16 cellular contexts compared by ENCODE assay signal in the genomic region with DNA sequence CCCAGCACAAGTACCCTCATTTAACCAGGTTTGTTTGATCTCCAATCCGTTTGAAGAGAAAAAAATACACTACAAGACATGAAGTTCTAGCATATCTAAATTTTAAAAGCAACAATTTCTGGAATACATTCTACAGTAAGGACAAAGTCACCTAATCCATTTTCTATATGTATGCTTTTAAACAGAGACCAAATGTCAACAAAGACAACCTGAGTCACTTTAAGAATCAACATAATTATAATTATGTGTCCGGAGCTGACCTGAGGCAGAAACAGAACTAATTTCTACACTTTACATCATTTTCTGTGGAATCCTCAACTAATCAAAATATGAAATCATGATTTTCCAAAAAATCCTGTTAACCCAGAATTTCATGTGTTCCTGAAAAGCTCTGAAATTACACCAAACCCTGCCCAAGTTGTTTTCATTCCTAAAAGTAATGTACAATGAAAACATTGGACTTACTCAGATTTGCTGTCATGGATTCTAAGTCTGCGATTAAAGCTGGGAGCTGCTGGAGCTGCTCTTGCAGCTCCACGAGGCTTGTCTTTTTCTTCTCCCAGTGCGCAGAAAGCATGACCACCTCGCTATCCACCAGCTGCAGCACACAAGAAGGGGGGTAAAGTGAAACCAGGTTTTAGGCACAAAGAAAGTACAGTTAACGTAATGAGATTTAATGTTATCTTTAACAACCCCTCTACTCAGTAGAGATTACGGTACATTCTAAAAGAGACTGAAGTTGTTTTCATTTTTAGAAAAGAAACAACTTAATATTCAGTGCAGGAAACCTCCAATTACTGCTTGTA. TPM values are rescaled to one million over a fixed set of nuclear protein-coding genes. Genes with fewer than 3 reads are reported as not detected.
DNase-seq lines count a peak whose midpoint lies in the region; TF ChIP-seq lines count a peak whose summit lies in the region.
"Had no signal": no experiment of that assay in that cellular context is flagged by ENCODE, and none has a peak within 500 bp of the region (broad histone marks: within the 10 kb centered on the region; RNA-seq: fewer than 3 reads in every experiment).

No MANE protein-coding gene starts in this region.

- H3K79me1 ChIP-seq in trophoblast cell (ENCODE audit: low read length): no peaks in the 10 kb centered on the region

- peaks cover 33 to 71% (median 61%) of the 10 kb centered on the region in 3 donors for H3K4me1 Mint-ChIP-seq in CD8-positive, alpha-beta memory T cell

- H2BK12ac ChIP-seq in trophoblast cell (ENCODE audit: low read length): no peak overlapping the region

- 85% methylated on average over 8 of the region's 8 CpGs for WGBS in SK-N-SH (ENCODE audit: low lambda C conversion rate)
- no CpG with 5 or more reads among the region's 8 CpGs for WGBS in trophoblast cell (ENCODE audit: extremely low coverage, insufficient coverage, insufficient read length)

- H3K79me2 ChIP-seq in SK-N-SH (ENCODE audit: insufficient read depth) (no peaks in the 10 kb centered on the region), trophoblast cell (ENCODE audit: control insufficient read depth, insufficient read depth, low read length, poor library complexity) (no peaks in the 10 kb centered on the region)

- peak overlapping the region; percentile 6 for H3K27ac ChIP-seq in CD8-positive, alpha-beta memory T cell (ENCODE audit: low read depth, low read length)
- no peak overlapping the region for H3K27ac ChIP-seq in SK-N-SH (ENCODE audit: low read depth in 2 of 2, low read length in 1 of 2)
- H3K27ac ChIP-seq in trophoblast cell (ENCODE audit: low read depth, low read length): no peak overlapping the region
- H3K27ac ChIP-seq: adrenal gland, heart left ventricle, HL-60, prostate gland had no signal

- H4K8ac ChIP-seq in trophoblast cell (ENCODE audit: low read depth, low read length): peak overlapping the region; percentile 54

- H3K27me3 Mint-ChIP-seq in CD8-positive, alpha-beta memory T cell: no peaks in the 10 kb centered on the region

- H3K36me3 ChIP-seq in CD8-positive, alpha-beta memory T cell (ENCODE audit: insufficient read depth, low read length): peaks cover 4% of the 10 kb centered on the region
- no peaks in the 10 kb centered on the region for H3K36me3 ChIP-seq in SK-N-SH (replicated peaks in 1 of 2; ENCODE audit: control insufficient read depth in 1 of 2, insufficient read depth in 2 of 2, low read length in 1 of 2)
- H3K36me3 ChIP-seq in trophoblast cell (ENCODE audit: control insufficient read depth in 1 of 2, insufficient read depth in 2 of 2, low read length in 2 of 2): peaks cover 3 to 5% of the 10 kb centered on the region in 2 experiments
- H3K36me3 ChIP-seq: adrenal gland, prostate gland had no signal

- POLR2A ChIA-PET in CD8-positive, alpha-beta memory T cell (lab: Charles Lee): no interaction called here
- POLR2A ChIA-PET in SK-N-SH (lab: Yijun Ruan, JAX): no interaction called here

- H2BK5ac ChIP-seq in trophoblast cell (ENCODE audit: low read depth, low read length, poor library complexity): no peak overlapping the region

- H3K9me3 ChIP-seq in CD8-positive, alpha-beta memory T cell (ENCODE audit: low read length): no peaks in the 10 kb centered on the region
- H3K9me3 ChIP-seq in SK-N-SH (no peaks in the 10 kb centered on the region), trophoblast cell (ENCODE audit: insufficient read depth, low read depth, low read length) (no peaks in the 10 kb centered on the region)
- H3K9me3 ChIP-seq: adrenal gland, heart left ventricle, prostate gland had no signal

- no peak for DNase-seq in CD8-positive, alpha-beta memory T cell
- DNase-seq in SK-N-SH: peak; percentile 32
- peak; percentile 30 for DNase-seq in fibroblast of peridontal ligament (ENCODE audit: extremely low read depth)
- DNase-seq in trophoblast cell: peak in 1 of 2 donors; percentile 70
- no peak for DNase-seq in NCI-H446 (lab: John Stamatoyannopoulos, UW)
- no peak for DNase-seq in hypothalamus (lab: John Stamatoyannopoulos, UW)
- no peak for DNase-seq in NCI-H2081 (lab: John Stamatoyannopoulos, UW)
- DNase-seq: activated T-cell treated with anti-CD3 and anti-CD28 coated beads, Interleukin-2, amount 50 U/mL, for 4 hours; adrenal gland; DMS53; heart left ventricle; Karpas-422; NCI-H2227 treated with DMSO at 0.1 percent for 48 hours; SIG-M5 had no signal

- H3K14ac ChIP-seq in trophoblast cell (ENCODE audit: low read length): no peak overlapping the region

- H3K9me3 Mint-ChIP-seq in CD8-positive, alpha-beta memory T cell: no peaks in the 10 kb centered on the region
- H3K9me3 Mint-ChIP-seq: activated T-cell treated with anti-CD3 and anti-CD28 coated beads, Interleukin-2, amount 50 U/mL, for 4 hours had no signal

- H2BK120ac ChIP-seq in trophoblast cell (ENCODE audit: insufficient read depth, low read length, poor library complexity): no peak overlapping the region

- H3K27ac Mint-ChIP-seq in CD8-positive, alpha-beta memory T cell: peak overlapping the region in 3 of 8 donors; percentile 18 to 50 (median 22)

- H3K9ac ChIP-seq in SK-N-SH: no peak overlapping the region
- no peak overlapping the region for H3K9ac ChIP-seq in trophoblast cell (ENCODE audit: low read length)

- no peak for TF ChIP-seq CTCF in SK-N-SH (IDR thresholded peaks at IDR 0.05)

- no peak overlapping the region for H3K18ac ChIP-seq in trophoblast cell (ENCODE audit: low read length)

- H3K9me2 ChIP-seq in SK-N-SH: no peaks in the 10 kb centered on the region

- H2AFZ ChIP-seq in SK-N-SH (ENCODE audit: low read depth) (no peak overlapping the region), trophoblast cell (ENCODE audit: insufficient read depth, low read length, poor library complexity) (no peak overlapping the region)

- no peaks in the 10 kb centered on the region for H4K20me1 ChIP-seq in SK-N-SH (ENCODE audit: insufficient read depth)

- no peak overlapping the region for H4K91ac ChIP-seq in trophoblast cell (ENCODE audit: low read depth, low read length)

- CTCF ChIA-PET in CD8-positive, alpha-beta memory T cell (lab: Charles Lee): no interaction called here
- CTCF ChIA-PET in SK-N-SH (lab: Yijun Ruan, JAX): interaction anchor here (0.7 to 2.5 kb wide), 6 partner anchors 12 to 1719 kb away, joined by 3 to 6 read pairs (median 3); no protein-coding TSS in a partner anchor

- no peak overlapping the region; the same call in 1 of the 2 replicates for H3K4me2 ChIP-seq in SK-N-SH
- no peak overlapping the region for H3K4me2 ChIP-seq in trophoblast cell (ENCODE audit: low read length)

- H3K4ac ChIP-seq in trophoblast cell (ENCODE audit: low read depth, low read length): no peak overlapping the region

- H3K4me3 ChIP-seq in CD8-positive, alpha-beta memory T cell (ENCODE audit: low read length): no peak overlapping the region
- no peak overlapping the region for H3K4me3 ChIP-seq in SK-N-SH (ENCODE audit: low read depth in 2 of 2, low read length in 1 of 2)
- H3K4me3 ChIP-seq in trophoblast cell (ENCODE audit: low read depth, low read length): no peak overlapping the region
- H3K4me3 ChIP-seq: adrenal gland, heart left ventricle, prostate gland had no signal

- H4K12ac ChIP-seq in trophoblast cell (ENCODE audit: low read depth, low read length): no peak overlapping the region

- H3F3A ChIP-seq in SK-N-SH (replicated peaks; ENCODE audit: insufficient read depth): peaks cover 3% of the 10 kb centered on the region

- H3K4me1 ChIP-seq in CD8-positive, alpha-beta memory T cell (ENCODE audit: insufficient read depth, low read length): peaks cover 37% of the 10 kb centered on the region
- H3K4me1 ChIP-seq in SK-N-SH (ENCODE audit: control insufficient read depth in 1 of 2, insufficient read depth in 2 of 2, low read depth in 1 of 2, low read length in 1 of 2) (peaks cover 11 to 20% of the 10 kb centered on the region in 2 experiments; a peak in 3 of 4 replicates), trophoblast cell (ENCODE audit: control insufficient read depth in 1 of 2, insufficient read depth in 2 of 2, low read length in 2 of 2) (no peaks in the 10 kb centered on the region)
- H3K4me1 ChIP-seq: prostate gland had no signal

- H3K23ac ChIP-seq in trophoblast cell (ENCODE audit: low read length): no peak overlapping the region

- no peak for TF ChIP-seq EP300 in SK-N-SH (IDR thresholded peaks at IDR 0.05; ENCODE audit: borderline replicate concordance in 1 of 2, low read depth in 1 of 2, low read length in 1 of 2)

- peaks cover 0 to 24% (median 3%) of the 10 kb centered on the region in 3 donors for H3K36me3 Mint-ChIP-seq in CD8-positive, alpha-beta memory T cell

- TF ChIP-seq RAD21 in SK-N-SH (IDR thresholded peaks at IDR 0.05; ENCODE audit: low read length): no peak

- H3K4me3 Mint-ChIP-seq in CD8-positive, alpha-beta memory T cell: peak overlapping the region in 1 of 7 donors; percentile 32
- H3K4me3 Mint-ChIP-seq: activated T-cell treated with anti-CD3 and anti-CD28 coated beads, Interleukin-2, amount 50 U/mL, for 4 hours had no signal

- H2AK5ac ChIP-seq in trophoblast cell (ENCODE audit: low read length): no peak overlapping the region

- H3K27me3 ChIP-seq in CD8-positive, alpha-beta memory T cell (ENCODE audit: insufficient read depth, low read length, poor library complexity, severe bottlenecking): no peaks in the 10 kb centered on the region
- no peaks in the 10 kb centered on the region for H3K27me3 ChIP-seq in SK-N-SH (ENCODE audit: insufficient read depth)
- H3K27me3 ChIP-seq in trophoblast cell (ENCODE audit: insufficient read depth, low read length): no peaks in the 10 kb centered on the region
- H3K27me3 ChIP-seq: adrenal gland, heart left ventricle had no signal

TF ChIP-seq in SK-N-SH, 30 proteins besides CTCF, POLR2A, EP300 and RAD21:
- TF ChIP-seq FOXJ3 (CRISPR knock-in tag; IDR thresholded peaks at IDR 0.05) (no peak), MXI1 (IDR thresholded peaks at IDR 0.05; ENCODE audit: low read depth, low read length) (peak; percentile 70; the same call in 1 of the 2 replicates)

RNA-seq across cellular contexts. Expression of a gene that starts 35.7 kb away (rescaled TPM):
- total RNA-seq in CD8-positive, alpha-beta memory T cell: 10 to 100 TPM; 14.6 to 15.5 TPM
- polyA plus RNA-seq in CD8-positive, alpha-beta memory T cell: 37.3 TPM
- 18.4 and 19.7 TPM in 2 replicates for polyA plus RNA-seq in SK-N-SH (2012; rRNA removed)
- polyA plus RNA-seq in SK-N-SH (2012; cell fraction: cytosol; rRNA removed): 15.4 and 18.8 TPM in 2 replicates
- 15.6 and 16.7 TPM in 2 replicates for polyA plus RNA-seq in SK-N-SH (2012; cell fraction: nucleus; rRNA removed)
- polyA plus RNA-seq in trophoblast cell (2013): 15.2 and 15.3 TPM in 2 replicates

Comparison
In these comparisons a context has a peak if more than half of its experiments do, and no peak if none do; other contexts are left out.
1. DNase-seq: peak in SK-N-SH (single experiment) and fibroblast of peridontal ligament (single experiment); none in CD8-positive, alpha-beta memory T cell (0 of 5), NCI-H446 (0 of 2), hypothalamus (0 of 51) and NCI-H2081 (0 of 2).